ENCODE assay signal across 22 cellular contexts in genomic region chr10:127411062-127411461, GRCh38.
"Had no signal": no experiment of that assay in that cellular context is flagged by ENCODE, and none has a peak within 500 bp of the region (broad histone marks: within the 10 kb centered on the region; RNA-seq: fewer than 3 reads in every experiment).

No MANE protein-coding gene starts in this region.

- H3K4me1 ChIP-seq: colonic mucosa, esophagus muscularis mucosa, esophagus squamous epithelium, foreskin keratinocyte, gastrocnemius medialis, gastroesophageal sphincter, heart left ventricle, heart right ventricle had no signal

- H3K27me3 ChIP-seq: colonic mucosa, dorsolateral prefrontal cortex, esophagus muscularis mucosa, esophagus squamous epithelium, foreskin keratinocyte, gastrocnemius medialis, gastroesophageal sphincter, heart left ventricle, heart right ventricle had no signal

- H3K4me3 ChIP-seq: colonic mucosa, dorsolateral prefrontal cortex, esophagus muscularis mucosa, esophagus squamous epithelium, gastrocnemius medialis, gastroesophageal sphincter, heart left ventricle, heart right ventricle had no signal

- H3K9me3 ChIP-seq: colonic mucosa, esophagus muscularis mucosa, esophagus squamous epithelium, gastrocnemius medialis, gastroesophageal sphincter, heart left ventricle, heart right ventricle had no signal

- DNase-seq: colonic mucosa; cortex of kidney; dermis blood vessel endothelial cell; dorsolateral prefrontal cortex; effector CD4-positive, alpha-beta T cell; effector CD8-positive, alpha-beta T cell; effector memory CD8-positive, alpha-beta T cell; endodermal cell; erythroblast; esophagus squamous epithelium; foreskin fibroblast; foreskin keratinocyte; foreskin melanocyte; gastrocnemius medialis; glutamatergic neuron; head of caudate nucleus; heart left ventricle; heart right ventricle had no signal

- H3K27ac ChIP-seq: colonic mucosa, dorsolateral prefrontal cortex, epithelial cell of prostate, esophagus muscularis mucosa, esophagus squamous epithelium, foreskin keratinocyte, gastrocnemius medialis, gastroesophageal sphincter, heart left ventricle, heart right ventricle had no signal

- H3K36me3 ChIP-seq: colonic mucosa, gastrocnemius medialis had no signal

- ATAC-seq: effector memory CD8-positive, alpha-beta T cell; esophagus mucosa; foreskin keratinocyte; gastrocnemius medialis; gastroesophageal sphincter; heart left ventricle; heart right ventricle had no signal
